In genomic region chr16:10937068-10937859, GRCh38 we compare ENCODE assay signal across 11 cellular contexts. TPM values are rescaled to one million over a fixed set of nuclear protein-coding genes. Genes with fewer than 3 reads are reported as not detected.
DNase-seq lines count a peak whose midpoint lies in the region; ATAC-seq and TF ChIP-seq lines count a peak whose summit lies in the region.
"Had no signal": no experiment of that assay in that cellular context is flagged by ENCODE, and none has a peak within 500 bp of the region (broad histone marks: within the 10 kb centered on the region; RNA-seq: fewer than 3 reads in every experiment).

No MANE protein-coding gene starts in this region.

- H3K4me3 Mint-ChIP-seq in type B pancreatic cell (no peak overlapping the region), H9 (no peak overlapping the region)

- H3K36me3 ChIP-seq in DND-41 (ENCODE audit: insufficient read depth, low read length) (peaks cover 61% of the 10 kb centered on the region), gastroesophageal sphincter (peaks cover 0 to 19% of the 10 kb centered on the region in 2 donors)

- H3K14ac ChIP-seq in H9 (ENCODE audit: insufficient read depth, low read length) = no peak overlapping the region

- H3K27me3 Mint-ChIP-seq in type B pancreatic cell (no peaks in the 10 kb centered on the region), H9 (ENCODE audit: low read depth) (no peaks in the 10 kb centered on the region)

- H3K9ac ChIP-seq in DND-41 (ENCODE audit: low read depth, low read length) = no peak overlapping the region
- no peak overlapping the region for H3K9ac ChIP-seq in H9 (ENCODE audit: extremely low read depth, insufficient read length, low read length)

- intact Hi-C loops in posterior vena cava (cut with DNase I) = no loop called here

- no peak for TF ChIP-seq EP300 in gastroesophageal sphincter (IDR thresholded peaks at IDR 0.05)

- no peak overlapping the region for H2BK120ac ChIP-seq in H9 (ENCODE audit: low read depth, low read length, poor library complexity, severe bottlenecking)

- H3K4me3 ChIP-seq in DND-41 (ENCODE audit: low read depth in 1 of 2, low read length in 2 of 2) (no peak overlapping the region), gastroesophageal sphincter (peak overlapping the region; percentile 19 to 38)

- H3K18ac ChIP-seq in H9 (ENCODE audit: insufficient read length, low read depth, low read length) = no peak overlapping the region

- H3K56ac ChIP-seq in H9 (ENCODE audit: insufficient read length, low read depth, low read length) = no peak overlapping the region

- ATAC-seq in DND-41 (ENCODE audit: insufficient read depth, low read depth) = no peak
- ATAC-seq in gastroesophageal sphincter = no peak
- ATAC-seq in HG03432 (IDR thresholded peaks at IDR 0.05; ENCODE audit: unreplicated experiment) = no peak
- ATAC-seq in GM18907 (IDR thresholded peaks at IDR 0.05; ENCODE audit: unreplicated experiment) = no peak

- peaks cover 6% of the 10 kb centered on the region for H3K23me2 ChIP-seq in H9 (ENCODE audit: insufficient read length, low read depth, low read length, poor library complexity, severe bottlenecking)

- no peak overlapping the region for H2BK12ac ChIP-seq in H9 (ENCODE audit: insufficient read length, low read depth, low read length)

- no peak overlapping the region for H2BK20ac ChIP-seq in H9 (ENCODE audit: low read depth, low read length, poor library complexity, severe bottlenecking)

- H2AFZ ChIP-seq in DND-41 (ENCODE audit: low read depth, low read length) (no peak overlapping the region), H9 (ENCODE audit: low read length) (no peak overlapping the region)

- H3K79me2 ChIP-seq in DND-41 (ENCODE audit: insufficient read depth, low read length) (peaks cover 76% of the 10 kb centered on the region), H9 (ENCODE audit: insufficient read depth, low read length) (no peaks in the 10 kb centered on the region; the same call in 1 of the 2 replicates)

- no peaks in the 10 kb centered on the region for H3K9me3 ChIP-seq in DND-41 (ENCODE audit: insufficient read depth, low read length, severe bottlenecking)
- H3K9me3 ChIP-seq in gastroesophageal sphincter = no peaks in the 10 kb centered on the region
- H3K9me3 ChIP-seq in H9 (ENCODE audit: control insufficient read depth, low read depth, low read length) = no peaks in the 10 kb centered on the region

- H4K8ac ChIP-seq in H9 (replicated peaks; ENCODE audit: insufficient read length, low read depth, low read length) = no peak overlapping the region

- H3K27ac ChIP-seq in DND-41 (ENCODE audit: low read length) (no peak overlapping the region), gastroesophageal sphincter (peak overlapping the region in 3 of 4 donors; percentile 67 to 94 (median 87)), H9 (ENCODE audit: insufficient read length, low read depth, low read length) (no peak overlapping the region)

- H3T11ph ChIP-seq in H9 (ENCODE audit: low read length) = no peak overlapping the region

- TF ChIP-seq CTCF in DND-41 (IDR thresholded peaks at IDR 0.05; ENCODE audit: borderline replicate concordance, extremely low read depth, low read length, poor library complexity, severe bottlenecking) (no peak), gastroesophageal sphincter (IDR thresholded peaks at IDR 0.05) (no peak), type B pancreatic cell (conservative IDR thresholded peaks at IDR 0.05) (no peak), H9 (conservative IDR thresholded peaks at IDR 0.05) (no peak)

- H4K20me1 ChIP-seq in DND-41 (ENCODE audit: insufficient read depth, low read length) (peaks cover 68% of the 10 kb centered on the region), H9 (ENCODE audit: control insufficient read depth, insufficient read depth, insufficient read length) (no peaks in the 10 kb centered on the region)

- no peak overlapping the region for H2BK15ac ChIP-seq in H9 (ENCODE audit: low read depth, low read length)

- H2BK5ac ChIP-seq in H9 (ENCODE audit: insufficient read length, low read length) = no peak overlapping the region

- 40% methylated on average over 1 of the region's 11 CpGs; no CpG with 5 or more reads in 1 of the 2 donors for WGBS in gastroesophageal sphincter (ENCODE audit: low coverage in 1 of 2), 2 donors
- WGBS in H9 (ENCODE audit: extremely low coverage, insufficient read length, low lambda C conversion rate) = no CpG with 5 or more reads among the region's 11 CpGs

- H3K79me1 ChIP-seq in H9 (ENCODE audit: insufficient read depth, low read depth, low read length, poor library complexity, severe bottlenecking) = peaks cover 3% of the 10 kb centered on the region

- no peaks in the 10 kb centered on the region for H3K9me3 Mint-ChIP-seq in type B pancreatic cell
- H3K9me3 Mint-ChIP-seq in H9 = no peaks in the 10 kb centered on the region

- no peak overlapping the region for H3K23ac ChIP-seq in H9 (ENCODE audit: insufficient read length, low read depth, low read length)

- DNase-seq in DND-41 = no peak
- DNase-seq in UCSD-AML1 (lab: John Stamatoyannopoulos, UW; ENCODE audit: unreplicated experiment) = peak; percentile 42
- peak; percentile 64 for DNase-seq in posterior vena cava (ENCODE audit: low spot score)
- DNase-seq in type B pancreatic cell (ENCODE audit: extremely low spot score, unreplicated experiment) = no peak
- no peak for DNase-seq in H9
- DNase-seq: GDM1, mesendoderm, NCI-H82 had no signal

- H3K36me3 Mint-ChIP-seq in type B pancreatic cell (peaks cover 11% of the 10 kb centered on the region), H9 (ENCODE audit: insufficient read depth in 1 of 3, low read depth in 3 of 3) (peaks cover 8 to 31% (median 14%) of the 10 kb centered on the region in 3 experiments; a peak in 6 of 7 replicates)

- H3K4me1 Mint-ChIP-seq in type B pancreatic cell (ENCODE audit: unreplicated experiment) (peaks cover 30% of the 10 kb centered on the region), H9 (peaks cover 19 to 23% of the 10 kb centered on the region in 2 experiments)

- H3K27me3 ChIP-seq in DND-41 (ENCODE audit: insufficient read depth, low read length, poor library complexity) (no peaks in the 10 kb centered on the region), gastroesophageal sphincter (no peaks in the 10 kb centered on the region), H9 (ENCODE audit: insufficient read depth, low read length) (no peaks in the 10 kb centered on the region)

- H3K27ac Mint-ChIP-seq in type B pancreatic cell (no peak overlapping the region), H9 (no peak overlapping the region)

- H3K4ac ChIP-seq in H9 (ENCODE audit: low read depth, low read length) = no peak overlapping the region

- TF ChIP-seq POLR2A in gastroesophageal sphincter (IDR thresholded peaks at IDR 0.05) = no peak

- peak overlapping the region; percentile 98; the same call in 1 of the 2 replicates for H3K4me2 ChIP-seq in DND-41 (ENCODE audit: insufficient read depth, low read length)
- no peak overlapping the region for H3K4me2 ChIP-seq in H9 (ENCODE audit: insufficient read depth, insufficient read length, low read length)

- H3K4me1 ChIP-seq in DND-41 (ENCODE audit: insufficient read depth, low read length) (peaks cover 55% of the 10 kb centered on the region), gastroesophageal sphincter (peaks cover 4 to 86% (median 60%) of the 10 kb centered on the region in 3 donors), H9 (ENCODE audit: insufficient read depth, low read length) (peaks cover 3% of the 10 kb centered on the region; the same call in 1 of the 2 replicates)

- H2AK5ac ChIP-seq in H9 (ENCODE audit: insufficient read length, low read length) = no peak overlapping the region

- H4K91ac ChIP-seq in H9 (ENCODE audit: insufficient read length, low read depth, low read length) = no peak overlapping the region

- H4K5ac ChIP-seq in H9 (ENCODE audit: insufficient read length, low read depth, low read length) = no peak overlapping the region

RNA-seq across cellular contexts. Expression of gene DEXI, which starts 5.0 kb away (rescaled TPM):
- total RNA-seq in gastroesophageal sphincter (100 to 1,000 TPM in 2 of 4 donors, 10 to 100 TPM in 2; 79.2 to 136 (median 102) TPM), posterior vena cava (10 to 100 TPM; 36.0 to 39.8 TPM), type B pancreatic cell (ENCODE audit: low replicate concordance) (36.6 and 37.7 TPM in 2 replicates), H9 (2021) (27.5 and 28.3 TPM in 2 replicates)

RNA-seq across cellular contexts. Expression of gene CLEC16A, which starts 7.1 kb away (rescaled TPM):
- 10 to 100 TPM; 19.9 to 38.3 (median 35.0) TPM for total RNA-seq in gastroesophageal sphincter
- 10 to 100 TPM; 19.4 to 20.1 TPM for total RNA-seq in posterior vena cava
- total RNA-seq in type B pancreatic cell (ENCODE audit: low replicate concordance) = 33.4 and 36.8 TPM in 2 replicates
- total RNA-seq in H9 (2021) = 14.6 and 15.2 TPM in 2 replicates

Comparison
In these comparisons a context has a peak if more than half of its experiments do, and no peak if none do; other contexts are left out.
1. DNase-seq: peak in UCSD-AML1 (single experiment) and posterior vena cava (single experiment); none in DND-41 (single experiment), type B pancreatic cell (single experiment) and H9 (single experiment).
2. H3K27ac ChIP-seq: peak in gastroesophageal sphincter (3 of 4); none in DND-41 (single experiment) and H9 (single experiment).
3. H3K4me3 ChIP-seq: peak in gastroesophageal sphincter (2 of 2); none in DND-41 (0 of 2).